9 cellular contexts compared by ENCODE assay signal in genomic region chr2:4295680-4296079, GRCh38.
"Had no signal": no experiment of that assay in that cellular context is flagged by ENCODE, and none has a peak within 500 bp of the region (broad histone marks: within the 10 kb centered on the region; RNA-seq: fewer than 3 reads in every experiment).

No MANE protein-coding gene starts in this region.

- H3K9me3 ChIP-seq: HAP-1 had no signal

- H3K4me3 ChIP-seq: GM23248, GM23338, HAP-1 had no signal

- H3K4me2 ChIP-seq: GM23338 had no signal

- H3K4me1 ChIP-seq: HAP-1 had no signal

- H2AFZ ChIP-seq: GM23248, GM23338 had no signal

- DNase-seq: GM23248, GOT3, H7, H9, HCEC 1CT, HFFc6 had no signal

- H3K9ac ChIP-seq: GM23248 had no signal

- H3K27ac ChIP-seq: GM23248 had no signal

- H3K36me3 ChIP-seq: HAP-1 had no signal

- ATAC-seq: GM23338, HCT116 had no signal
